Comparison of ENCODE assay signal across 1 cellular context in the genomic region with DNA sequence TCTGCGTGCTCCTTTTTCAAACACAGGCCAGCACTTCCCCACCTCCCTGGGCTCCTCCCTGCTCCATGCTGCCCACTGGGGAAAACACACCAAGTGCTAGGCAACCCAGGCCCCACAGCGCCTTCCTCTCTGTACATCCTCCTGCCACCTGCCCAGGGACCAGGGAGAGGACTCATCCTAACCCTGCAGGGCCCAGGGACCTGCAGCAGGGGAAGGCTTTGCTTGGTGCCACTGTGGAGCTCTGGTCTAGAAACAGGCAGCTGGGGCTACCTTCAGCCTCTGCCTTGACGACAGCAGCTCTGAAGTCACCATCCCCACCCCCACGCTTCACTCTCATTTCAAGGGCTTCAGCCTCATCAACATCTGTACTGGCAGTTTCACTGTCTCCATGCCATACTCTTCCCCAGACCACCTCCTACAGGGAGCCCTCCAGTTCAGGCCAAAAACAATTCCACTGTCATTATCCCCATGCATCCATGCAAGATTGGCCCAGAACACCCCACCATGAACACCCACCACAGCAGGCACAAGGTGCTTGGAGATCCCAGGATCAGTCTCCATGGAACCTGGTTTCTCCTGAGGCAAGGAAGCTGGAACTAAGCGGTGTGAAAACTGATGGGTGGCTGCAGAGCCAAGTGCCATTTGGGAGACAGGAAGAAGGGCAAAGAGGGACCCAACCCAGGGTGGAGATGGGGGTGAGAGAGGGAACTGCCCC.
TF ChIP-seq lines count a peak whose summit lies in the region.

No MANE protein-coding gene starts in this region.

TF ChIP-seq in A549, 52 proteins besides CTCF, POLR2A, EP300 and RAD21:
- no peak for TF ChIP-seq CEBPB (IDR thresholded peaks at IDR 0.05)
- TF ChIP-seq, protein P1, sequence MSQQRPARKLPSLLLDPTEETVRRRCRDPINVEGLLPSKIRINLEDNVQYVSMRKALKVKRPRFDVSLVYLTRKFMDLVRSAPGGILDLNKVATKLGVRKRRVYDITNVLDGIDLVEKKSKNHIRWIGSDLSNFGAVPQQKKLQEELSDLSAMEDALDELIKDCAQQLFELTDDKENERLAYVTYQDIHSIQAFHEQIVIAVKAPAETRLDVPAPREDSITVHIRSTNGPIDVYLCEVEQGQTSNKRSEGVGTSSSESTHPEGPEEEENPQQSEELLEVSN (IDR thresholded peaks at IDR 0.05; ENCODE audit: borderline replicate concordance, low read depth) = no peak
- TF ChIP-seq, protein P2, sequence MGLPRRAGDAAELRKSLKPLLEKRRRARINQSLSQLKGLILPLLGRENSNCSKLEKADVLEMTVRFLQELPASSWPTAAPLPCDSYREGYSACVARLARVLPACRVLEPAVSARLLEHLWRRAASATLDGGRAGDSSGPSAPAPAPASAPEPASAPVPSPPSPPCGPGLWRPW (IDR thresholded peaks at IDR 0.05) = no peak
